ENCODE assay signal across 10 cellular contexts in the genomic region with DNA sequence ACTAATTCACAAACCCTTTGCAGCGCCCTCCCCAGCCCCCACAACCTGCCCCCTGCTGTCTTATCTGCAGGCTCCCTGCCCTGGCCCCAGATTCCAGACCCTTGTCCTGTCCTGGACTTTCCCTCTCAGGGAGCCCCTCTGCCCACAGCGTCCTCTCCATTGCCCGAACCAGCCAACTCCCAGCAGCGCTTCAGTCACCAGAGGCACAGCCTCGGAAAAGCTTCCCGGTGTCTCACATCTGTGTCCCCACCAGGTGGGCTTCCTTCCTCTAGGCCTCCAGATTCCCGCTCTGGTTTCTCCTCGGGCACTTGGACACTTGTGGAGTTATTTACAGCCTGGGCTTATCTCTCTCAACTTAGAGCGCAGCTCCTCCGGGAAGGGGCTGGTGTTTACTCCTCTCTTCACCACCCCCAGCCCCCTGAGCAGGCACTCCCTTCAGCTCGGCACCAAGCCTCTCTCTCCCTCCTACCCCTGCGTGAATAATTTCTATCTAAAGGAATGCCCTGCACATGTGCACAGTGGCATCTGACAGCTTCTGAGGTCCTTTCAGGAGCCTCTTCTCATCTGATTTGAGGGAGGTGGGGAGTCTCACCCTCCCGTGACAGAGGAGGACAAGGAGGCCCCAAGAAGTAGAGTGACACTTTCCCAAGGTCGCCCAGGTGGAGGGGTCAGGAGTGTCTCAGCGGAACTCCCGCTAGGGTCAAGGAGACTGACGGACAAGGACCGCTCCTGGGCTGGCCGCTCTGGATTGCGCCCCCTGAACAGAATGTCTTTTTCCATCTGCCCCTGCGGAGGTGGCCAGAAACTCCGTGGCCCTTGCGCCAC. TPM values are rescaled to one million over a fixed set of nuclear protein-coding genes. Genes with fewer than 3 reads are reported as not detected.
DNase-seq lines count a peak whose midpoint lies in the region; ATAC-seq and TF ChIP-seq lines count a peak whose summit lies in the region.
"Had no signal": no experiment of that assay in that cellular context is flagged by ENCODE, and none has a peak within 500 bp of the region (broad histone marks: within the 10 kb centered on the region; RNA-seq: fewer than 3 reads in every experiment).

No MANE protein-coding gene starts in this region.

- TF ChIP-seq CTCF in PC-3 (conservative IDR thresholded peaks at IDR 0.05; ENCODE audit: low read depth, low read length) (no peak), esophagus muscularis mucosa (IDR thresholded peaks at IDR 0.05) (no peak), osteocyte (IDR thresholded peaks at IDR 0.05) (no peak), GM10266 (IDR thresholded peaks at IDR 0.05; ENCODE audit: control insufficient read depth, insufficient read depth, low read depth, missing control alignments) (no peak)

- H3K4me1 Mint-ChIP-seq in CD8-positive, alpha-beta memory T cell = peaks cover 10 to 26% (median 17%) of the 10 kb centered on the region in 3 donors
- peaks cover 20% of the 10 kb centered on the region for H3K4me1 Mint-ChIP-seq in osteocyte (ENCODE audit: unreplicated experiment)

- H3K36me3 ChIP-seq in CD8-positive, alpha-beta memory T cell (ENCODE audit: insufficient read depth, low read length) = no peaks in the 10 kb centered on the region
- H3K36me3 ChIP-seq in PC-3 (ENCODE audit: low read depth, low read length) (no peaks in the 10 kb centered on the region), esophagus muscularis mucosa (no peaks in the 10 kb centered on the region)

- no peaks in the 10 kb centered on the region for H4K20me1 ChIP-seq in PC-3 (ENCODE audit: low read length)

- H3K36me3 Mint-ChIP-seq in CD8-positive, alpha-beta memory T cell = no peaks in the 10 kb centered on the region
- no peaks in the 10 kb centered on the region for H3K36me3 Mint-ChIP-seq in osteocyte (ENCODE audit: unreplicated experiment)

- no peak overlapping the region for H3K27ac ChIP-seq in CD8-positive, alpha-beta memory T cell (ENCODE audit: low read depth, low read length)
- H3K27ac ChIP-seq in PC-3 (ENCODE audit: low read length) = no peak overlapping the region
- no peak overlapping the region for H3K27ac ChIP-seq in esophagus muscularis mucosa (replicated peaks in 1 of 4)

- H3K4me3 Mint-ChIP-seq in CD8-positive, alpha-beta memory T cell = peak overlapping the region; percentile 54 to 78 (median 69)
- peak overlapping the region; percentile 69 for H3K4me3 Mint-ChIP-seq in osteocyte (ENCODE audit: unreplicated experiment)

- no peaks in the 10 kb centered on the region for H3K9me2 ChIP-seq in PC-3 (replicated peaks; ENCODE audit: low read length)

- peak overlapping the region; percentile 98 for H3K4me2 ChIP-seq in PC-3 (ENCODE audit: low read length)

- H3K79me2 ChIP-seq in PC-3 (ENCODE audit: low read length) = no peaks in the 10 kb centered on the region

- H3K9me3 Mint-ChIP-seq in CD8-positive, alpha-beta memory T cell = no peaks in the 10 kb centered on the region
- H3K9me3 Mint-ChIP-seq in osteocyte (ENCODE audit: unreplicated experiment) = no peaks in the 10 kb centered on the region

- no peaks in the 10 kb centered on the region for H3K9me3 ChIP-seq in CD8-positive, alpha-beta memory T cell (ENCODE audit: low read length)
- H3K9me3 ChIP-seq in PC-3 (ENCODE audit: low read length) = no peaks in the 10 kb centered on the region
- no peaks in the 10 kb centered on the region for H3K9me3 ChIP-seq in esophagus muscularis mucosa

- no peak for TF ChIP-seq EP300 in esophagus muscularis mucosa (IDR thresholded peaks at IDR 0.05)

- 71% methylated on average over 16 of the region's 23 CpGs for WGBS in esophagus muscularis mucosa

- H2AFZ ChIP-seq in PC-3 (ENCODE audit: low read length) = no peak overlapping the region

- no peak for DNase-seq in CD8-positive, alpha-beta memory T cell
- DNase-seq in PC-3 (no peak), esophagus muscularis mucosa (ENCODE audit: extremely low spot score) (no peak), osteocyte (ENCODE audit: extremely low spot score, unreplicated experiment) (no peak), NCI-H345 (lab: John Stamatoyannopoulos, UW) (no peak), GM10266 (ENCODE audit: extremely low spot score) (no peak)
- DNase-seq in stimulated activated CD4-positive, alpha-beta T cell treated with anti-CD3 and anti-CD28 coated beads, Interleukin-15, amount 100 ng/mL, for 24 hours = no peak
- DNase-seq: NCI-H187 treated with DMSO at 0.1 percent for 48 hours had no signal

- H3K9ac ChIP-seq in PC-3 (ENCODE audit: low read length) = no peak overlapping the region

- H3F3A ChIP-seq in PC-3 (ENCODE audit: low read length, unreplicated experiment) = no peaks in the 10 kb centered on the region

- H3K4me3 ChIP-seq in CD8-positive, alpha-beta memory T cell (ENCODE audit: low read length) = no peak overlapping the region
- H3K4me3 ChIP-seq in PC-3 (ENCODE audit: low read length) = peak overlapping the region; percentile 67; the same call in 1 of the 2 replicates
- H3K4me3 ChIP-seq in esophagus muscularis mucosa = peak overlapping the region; percentile 62 to 68 (median 65)

- CTCF ChIA-PET in CD8-positive, alpha-beta memory T cell (lab: Charles Lee) = interaction anchor here (1.5 to 8.9 kb wide), 3 partner anchors 19 to 112 kb away, joined by 3 to 303 read pairs (median 34); no protein-coding TSS in a partner anchor
- CTCF ChIA-PET in PC-3 (lab: Charles Lee) = no interaction called here

- H3K27ac Mint-ChIP-seq in CD8-positive, alpha-beta memory T cell = peak overlapping the region in 3 of 8 donors; percentile 29 to 81 (median 29)
- H3K27ac Mint-ChIP-seq in osteocyte (ENCODE audit: unreplicated experiment) = no peak overlapping the region

- BruUV-seq in PC-3 (replicated peaks; lab: Mats Ljungman, UMichigan) = no TSS peak

- POLR2A ChIA-PET in CD8-positive, alpha-beta memory T cell (lab: Charles Lee) = no interaction called here
- POLR2A ChIA-PET in PC-3 (lab: Charles Lee; ENCODE audit: unreplicated experiment) = no interaction called here

- H3K27me3 Mint-ChIP-seq in CD8-positive, alpha-beta memory T cell = peaks cover 25 to 29% of the 10 kb centered on the region in 2 donors
- peaks cover 7% of the 10 kb centered on the region for H3K27me3 Mint-ChIP-seq in osteocyte (ENCODE audit: unreplicated experiment)

- H3K27me3 ChIP-seq in CD8-positive, alpha-beta memory T cell (ENCODE audit: insufficient read depth, low read length, poor library complexity, severe bottlenecking) = peaks cover 44% of the 10 kb centered on the region
- peaks cover 36% of the 10 kb centered on the region for H3K27me3 ChIP-seq in PC-3 (ENCODE audit: low read length)
- H3K27me3 ChIP-seq in esophagus muscularis mucosa = peaks cover 0 to 31% (median 0%) of the 10 kb centered on the region in 4 donors

- no peak for ATAC-seq in PC-3
- ATAC-seq in GM18502 (IDR thresholded peaks at IDR 0.05; ENCODE audit: poor library complexity, unreplicated experiment) = no peak

- H3K4me1 ChIP-seq in CD8-positive, alpha-beta memory T cell (ENCODE audit: insufficient read depth, low read length) = peaks cover 23% of the 10 kb centered on the region
- peaks cover 32% of the 10 kb centered on the region for H3K4me1 ChIP-seq in PC-3 (ENCODE audit: insufficient read depth, low read length)
- H3K4me1 ChIP-seq in esophagus muscularis mucosa = peaks cover 36 to 50% (median 48%) of the 10 kb centered on the region in 4 donors

- intact Hi-C loops in PC-3 (cut with micrococcal nuclease) = loop anchor here (2.0 kb wide), 2 partner anchors 309 to 475 kb away; no protein-coding TSS in a partner anchor
- intact Hi-C loops in esophagus muscularis mucosa (cut with DNase I) = loop anchor here (10.0 kb wide), 1 partner anchor 239 kb away; a partner anchor contains a TSS

- no peak for TF ChIP-seq POLR2A in esophagus muscularis mucosa (IDR thresholded peaks at IDR 0.05; ENCODE audit: low read depth)

RNA-seq across cellular contexts. Expression of a gene that starts 0.8 kb away (rescaled TPM):
- total RNA-seq in CD8-positive, alpha-beta memory T cell = under 1 TPM in 1 of 2 experiments, not detected in 1; 0.28 TPM
- polyA plus RNA-seq in CD8-positive, alpha-beta memory T cell = 1.2 TPM
- total RNA-seq in PC-3 (2014; rRNA removed) (0.40 and 1.6 TPM in 2 replicates), esophagus muscularis mucosa (10 to 100 TPM in 2 of 4 donors, 1 to 10 TPM in 2; 3.7 to 11.0 (median 7.7) TPM), osteocyte (3.2 and 4.1 TPM in 2 replicates)
- total RNA-seq: pulmonary artery endothelial cell had no signal
